In the genomic region with DNA sequence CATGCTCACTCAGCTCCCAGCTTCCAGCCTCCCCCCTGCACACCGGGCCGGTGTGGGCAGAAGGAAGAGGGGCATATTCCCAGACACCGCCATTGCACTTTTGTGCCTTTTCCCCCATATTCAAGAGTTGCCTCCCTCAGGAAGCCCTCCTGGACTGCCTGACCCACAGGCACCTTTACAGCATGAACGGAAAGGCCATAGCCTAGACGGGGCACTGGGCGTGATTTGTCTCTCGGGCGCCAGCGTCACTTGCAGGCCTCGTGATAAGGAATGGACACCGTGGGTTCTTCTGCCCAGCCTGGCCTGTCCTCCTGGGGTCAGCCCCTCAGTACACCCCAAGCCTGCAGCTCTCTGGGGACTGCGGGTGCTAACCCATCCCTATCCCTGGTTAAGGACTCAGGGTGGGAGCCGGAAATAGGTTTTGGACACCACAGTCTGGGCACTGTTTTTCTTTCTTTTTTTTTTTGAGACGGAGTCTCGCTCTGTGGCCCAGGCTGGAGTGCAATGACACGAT, we compare ENCODE assay signal across 6 cellular contexts. TPM values are rescaled to one million over a fixed set of nuclear protein-coding genes. Genes with fewer than 3 reads are reported as not detected.
DNase-seq lines count a peak whose midpoint lies in the region; ATAC-seq and TF ChIP-seq lines count a peak whose summit lies in the region.

No MANE protein-coding gene starts in this region.

- intact Hi-C loops in ovary (cut with DNase I), result loop anchor here in 3 of 4 donors (2.0 to 5.0 kb wide), 3 partner anchors 41 to 47 kb away; a partner anchor contains a TSS

- H3K36me3 ChIP-seq in ovary, result no peaks in the 10 kb centered on the region

- H3K4me1 Mint-ChIP-seq in chondrocyte (ENCODE audit: low read depth), result peaks cover 28% of the 10 kb centered on the region

- peak overlapping the region; percentile 100 for H3K27ac Mint-ChIP-seq in chondrocyte (ENCODE audit: unreplicated experiment)

- H3K9me3 Mint-ChIP-seq in chondrocyte (ENCODE audit: low read depth), result no peaks in the 10 kb centered on the region

- peak overlapping the region; percentile 92 for H3K4me3 Mint-ChIP-seq in chondrocyte (ENCODE audit: unreplicated experiment)

- peak overlapping the region; percentile 14 to 77 for H3K27ac ChIP-seq in ovary

- no peak for TF ChIP-seq POLR2A in ovary (IDR thresholded peaks at IDR 0.05)

- no peak for TF ChIP-seq CTCF in chondrocyte (IDR thresholded peaks at IDR 0.05)
- TF ChIP-seq CTCF in ovary (IDR thresholded peaks at IDR 0.05), result no peak

- 5 to 13% (median 6%) methylated on average over 16 of the region's 16 CpGs for WGBS in ovary, 3 donors

- H3K27me3 Mint-ChIP-seq in chondrocyte (ENCODE audit: low read depth), result no peaks in the 10 kb centered on the region

- no peaks in the 10 kb centered on the region for H3K27me3 ChIP-seq in ovary

- ATAC-seq in HG03025 (IDR thresholded peaks at IDR 0.05; ENCODE audit: low FRiP score, unreplicated experiment) (peak; percentile 4), GM21526 (IDR thresholded peaks at IDR 0.05; ENCODE audit: low FRiP score, unreplicated experiment) (no peak)

- H3K4me1 ChIP-seq in ovary (ENCODE audit: insufficient read depth), result peaks cover 17% of the 10 kb centered on the region

- no peaks in the 10 kb centered on the region for H3K9me3 ChIP-seq in ovary

- H3K4me3 ChIP-seq in ovary, result peak overlapping the region; percentile 81

- DNase-seq in chondrocyte (ENCODE audit: low spot score) (no peak), ovary (no peak), DMS153 (lab: John Stamatoyannopoulos, UW) (no peak), SK-N-DZ (ENCODE audit: low spot score) (no peak)

- no peak for TF ChIP-seq EP300 in ovary (IDR thresholded peaks at IDR 0.05)

- peaks cover 3% of the 10 kb centered on the region for H3K36me3 Mint-ChIP-seq in chondrocyte (ENCODE audit: low read depth)

RNA-seq across cellular contexts. Expression of a gene that starts 0.9 kb away (rescaled TPM):
- total RNA-seq in chondrocyte (173 to 190 TPM (median 184 TPM) in 3 replicates), ovary (100 to 1,000 TPM in 3 of 7 donors, 10 to 100 TPM in 4; 39.5 to 132 (median 98.2) TPM)
- 10 to 100 TPM; 66.9 to 87.9 TPM for polyA plus RNA-seq in ovary
- polyA plus RNA-seq in SK-N-DZ (2014; cell fraction: cytosol; rRNA removed), result 159 and 185 TPM in 2 replicates
- 75.7 and 98.4 TPM in 2 replicates for polyA plus RNA-seq in SK-N-DZ (2014; cell fraction: nucleus; rRNA removed)

RNA-seq across cellular contexts. Expression of a gene that starts 13.5 kb away (rescaled TPM):
- total RNA-seq in chondrocyte (83.6 to 101 TPM (median 84.1 TPM) in 3 replicates), ovary (10 to 100 TPM; 53.3 to 94.7 (median 74.4) TPM)
- polyA plus RNA-seq in ovary, result 10 to 100 TPM in 1 of 2 donors, 1 to 10 TPM in 1; 2.1 to 74.3 TPM
- 135 and 155 TPM in 2 replicates for polyA plus RNA-seq in SK-N-DZ (2014; cell fraction: cytosol; rRNA removed)
- 218 and 233 TPM in 2 replicates for polyA plus RNA-seq in SK-N-DZ (2014; cell fraction: nucleus; rRNA removed)

RNA-seq across cellular contexts. Expression of a gene that starts 38.1 kb away (rescaled TPM):
- total RNA-seq in chondrocyte, result 57.8 to 60.1 TPM (median 59.6 TPM) in 3 replicates
- 10 to 100 TPM; 20.9 to 54.4 (median 35.3) TPM for total RNA-seq in ovary
- 10 to 100 TPM in 1 of 2 donors, 1 to 10 TPM in 1; 7.3 to 17.6 TPM for polyA plus RNA-seq in ovary
- polyA plus RNA-seq in SK-N-DZ (2014; cell fraction: cytosol; rRNA removed), result 57.5 and 75.9 TPM in 2 replicates
- 45.1 and 57.9 TPM in 2 replicates for polyA plus RNA-seq in SK-N-DZ (2014; cell fraction: nucleus; rRNA removed)

RNA-seq across cellular contexts. Expression of a gene that starts 46.2 kb away (rescaled TPM):
- total RNA-seq in chondrocyte (130 to 154 TPM (median 153 TPM) in 3 replicates), ovary (10 to 100 TPM; 28.0 to 85.3 (median 76.6) TPM)
- 10 to 100 TPM; 17.0 to 56.9 TPM for polyA plus RNA-seq in ovary
- polyA plus RNA-seq in SK-N-DZ (2014; cell fraction: cytosol; rRNA removed), result 200 and 201 TPM in 2 replicates
- polyA plus RNA-seq in SK-N-DZ (2014; cell fraction: nucleus; rRNA removed), result 331 and 334 TPM in 2 replicates
